In the genomic region with DNA sequence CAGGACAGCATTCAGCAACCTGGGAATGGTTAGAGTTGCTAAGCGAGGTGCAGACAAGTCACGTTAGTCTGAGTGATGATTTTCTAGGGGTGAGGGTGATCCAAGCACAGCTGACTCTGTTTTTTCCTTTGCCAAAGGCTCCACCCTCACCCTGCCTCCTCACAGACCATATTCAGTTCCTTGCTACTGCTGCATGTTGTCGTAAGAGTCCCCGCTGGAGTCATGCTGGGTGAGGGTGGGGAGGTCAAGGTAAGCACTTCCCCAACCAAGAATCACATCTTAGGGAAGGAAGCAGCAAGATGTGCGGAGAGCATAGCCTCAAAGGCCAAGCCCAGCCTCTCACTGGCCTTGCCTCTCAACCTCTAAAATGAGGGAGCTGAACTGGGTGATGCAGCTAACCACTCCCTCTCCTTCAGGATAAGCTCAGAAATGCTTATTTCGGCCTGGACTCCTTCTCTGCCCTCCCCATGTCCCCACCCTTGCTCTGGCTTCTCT, we compare ENCODE assay signal across 12 cellular contexts.
DNase-seq lines count a peak whose midpoint lies in the region; ATAC-seq and TF ChIP-seq lines count a peak whose summit lies in the region.
"Had no signal": no experiment of that assay in that cellular context is flagged by ENCODE, and none has a peak within 500 bp of the region (broad histone marks: within the 10 kb centered on the region; RNA-seq: fewer than 3 reads in every experiment).

No MANE protein-coding gene starts in this region.

- intact Hi-C loops in adrenal gland (cut with DNase I) (loop anchor here in 1 of 2 donors (5.0 kb wide), 1 partner anchor 69 kb away; a partner anchor contains a TSS), right cardiac atrium (cut with DNase I) (no loop called here), sigmoid colon (cut with DNase I) (loop anchor here (5.0 kb wide), 1 partner anchor 41 kb away; no protein-coding TSS in a partner anchor)
- intact Hi-C loops in activated T-helper 2 cell treated with anti-CD3 and anti-CD28 coated beads, Interferon-gamma antibody, Interleukin-2, Interleukin-4, amounts not matched to agents 10 μg/mL and 5 μg/mL and 100 μg/mL, durations not matched to agents 14 hours and 24 hours and 36 hours (cut with micrococcal nuclease) = no loop called here

- no peak overlapping the region for H3K27ac Mint-ChIP-seq in activated T-helper 2 cell treated with anti-CD3 and anti-CD28 coated beads, Interferon-gamma antibody, Interleukin-2, Interleukin-4, amounts not matched to agents 10 μg/mL and 5 μg/mL and 100 μg/mL, durations not matched to agents 14 hours and 24 hours and 36 hours
- H3K27ac Mint-ChIP-seq: activated naive CD4-positive, alpha-beta T cell treated with anti-CD3 and anti-CD28 coated beads, Interleukin-2, amount 10 ng/mL, durations not matched to agents 7 days and 5 days; stimulated activated memory B cell treated with anti-CD40 and anti-IgM and Interleukin-4, amounts not matched to agents 10 μg/mL and 1 μg/mL and 100 μg/mL, for 72 hours had no signal

- TF ChIP-seq EP300 in sigmoid colon (IDR thresholded peaks at IDR 0.05) = no peak

- no peaks in the 10 kb centered on the region for H3K9me3 Mint-ChIP-seq in activated T-helper 2 cell treated with anti-CD3 and anti-CD28 coated beads, Interferon-gamma antibody, Interleukin-2, Interleukin-4, amounts not matched to agents 10 μg/mL and 5 μg/mL and 100 μg/mL, durations not matched to agents 14 hours and 24 hours and 36 hours
- H3K9me3 Mint-ChIP-seq: activated naive CD4-positive, alpha-beta T cell treated with anti-CD3 and anti-CD28 coated beads, Interleukin-2, amount 10 ng/mL, durations not matched to agents 7 days and 5 days; IgD-negative memory B cell; stimulated activated memory B cell treated with anti-CD40 and anti-IgM and Interleukin-4, amounts not matched to agents 10 μg/mL and 1 μg/mL and 100 μg/mL, for 72 hours had no signal

- ATAC-seq in right cardiac atrium = peak; percentile 42 to 72
- ATAC-seq: stimulated activated memory B cell treated with anti-CD40 and anti-IgM and Interleukin-4, amounts not matched to agents 10 μg/mL and 1 μg/mL and 100 μg/mL, for 72 hours had no signal

- H3K27me3 Mint-ChIP-seq in activated T-helper 2 cell treated with anti-CD3 and anti-CD28 coated beads, Interferon-gamma antibody, Interleukin-2, Interleukin-4, amounts not matched to agents 10 μg/mL and 5 μg/mL and 100 μg/mL, durations not matched to agents 14 hours and 24 hours and 36 hours (ENCODE audit: low read depth) = peaks cover 36% of the 10 kb centered on the region

- H3K27ac ChIP-seq in adrenal gland = peak overlapping the region in 4 of 5 donors; percentile 34 to 93 (median 68)
- peak overlapping the region; percentile 76 for H3K27ac ChIP-seq in right cardiac atrium (ENCODE audit: low read length)
- H3K27ac ChIP-seq in sigmoid colon = peak overlapping the region; percentile 72 to 89 (median 74)

- no peak for TF ChIP-seq CTCF in adrenal gland (IDR thresholded peaks at IDR 0.05)
- TF ChIP-seq CTCF in sigmoid colon (IDR thresholded peaks at IDR 0.05) = no peak

- no peaks in the 10 kb centered on the region for H3K36me3 Mint-ChIP-seq in activated T-helper 2 cell treated with anti-CD3 and anti-CD28 coated beads, Interferon-gamma antibody, Interleukin-2, Interleukin-4, amounts not matched to agents 10 μg/mL and 5 μg/mL and 100 μg/mL, durations not matched to agents 14 hours and 24 hours and 36 hours (ENCODE audit: low read depth)
- H3K36me3 Mint-ChIP-seq: activated naive CD4-positive, alpha-beta T cell treated with anti-CD3 and anti-CD28 coated beads, Interleukin-2, amount 10 ng/mL, durations not matched to agents 7 days and 5 days; IgD-negative memory B cell; stimulated activated memory B cell treated with anti-CD40 and anti-IgM and Interleukin-4, amounts not matched to agents 10 μg/mL and 1 μg/mL and 100 μg/mL, for 72 hours had no signal

- no peak overlapping the region for H3K4me3 Mint-ChIP-seq in activated T-helper 2 cell treated with anti-CD3 and anti-CD28 coated beads, Interferon-gamma antibody, Interleukin-2, Interleukin-4, amounts not matched to agents 10 μg/mL and 5 μg/mL and 100 μg/mL, durations not matched to agents 14 hours and 24 hours and 36 hours (ENCODE audit: low read depth)
- H3K4me3 Mint-ChIP-seq: activated naive CD4-positive, alpha-beta T cell treated with anti-CD3 and anti-CD28 coated beads, Interleukin-2, amount 10 ng/mL, durations not matched to agents 7 days and 5 days; IgD-negative memory B cell; stimulated activated memory B cell treated with anti-CD40 and anti-IgM and Interleukin-4, amounts not matched to agents 10 μg/mL and 1 μg/mL and 100 μg/mL, for 72 hours had no signal

- TF ChIP-seq POLR2A in adrenal gland (IDR thresholded peaks at IDR 0.05) = no peak
- no peak for TF ChIP-seq POLR2A in sigmoid colon (IDR thresholded peaks at IDR 0.05)

- H3K27me3 ChIP-seq in adrenal gland (no peaks in the 10 kb centered on the region), right cardiac atrium (ENCODE audit: control insufficient read depth, insufficient read depth) (no peaks in the 10 kb centered on the region), sigmoid colon (no peaks in the 10 kb centered on the region)

- H3K4me1 ChIP-seq in adrenal gland (replicated peaks in 1 of 2) (peaks cover 69 to 86% of the 10 kb centered on the region in 2 donors), right cardiac atrium (ENCODE audit: control insufficient read depth, insufficient read depth, low read length) (peaks cover 39% of the 10 kb centered on the region), sigmoid colon (peaks cover 0 to 77% (median 72%) of the 10 kb centered on the region in 4 donors)

- WGBS in adrenal gland, 4 donors = 46 to 55% (median 48%) methylated on average over 6 of the region's 6 CpGs
- WGBS in right cardiac atrium = 31% methylated on average over 6 of the region's 6 CpGs
- 73 to 76% methylated on average over 6 of the region's 6 CpGs for WGBS in sigmoid colon, 2 donors

- H3K36me3 ChIP-seq in adrenal gland (replicated peaks in 1 of 2) (no peaks in the 10 kb centered on the region), sigmoid colon (no peaks in the 10 kb centered on the region)

- H3K9me3 ChIP-seq in adrenal gland (replicated peaks in 1 of 3) = no peaks in the 10 kb centered on the region
- H3K9me3 ChIP-seq in right cardiac atrium (ENCODE audit: control insufficient read depth, low read length) = no peaks in the 10 kb centered on the region
- no peaks in the 10 kb centered on the region for H3K9me3 ChIP-seq in sigmoid colon

- no peaks in the 10 kb centered on the region for H3K4me1 Mint-ChIP-seq in activated T-helper 2 cell treated with anti-CD3 and anti-CD28 coated beads, Interferon-gamma antibody, Interleukin-2, Interleukin-4, amounts not matched to agents 10 μg/mL and 5 μg/mL and 100 μg/mL, durations not matched to agents 14 hours and 24 hours and 36 hours (ENCODE audit: low read depth)
- H3K4me1 Mint-ChIP-seq: activated naive CD4-positive, alpha-beta T cell treated with anti-CD3 and anti-CD28 coated beads, Interleukin-2, amount 10 ng/mL, durations not matched to agents 7 days and 5 days had no signal

- H3K4me3 ChIP-seq in adrenal gland (no peak overlapping the region), right cardiac atrium (ENCODE audit: low read length) (no peak overlapping the region), sigmoid colon (no peak overlapping the region)

- peak; percentile 22 for DNase-seq in EH (ENCODE audit: low read depth)
- peak in 3 of 7 donors; percentile 17 to 66 (median 40) for DNase-seq in adrenal gland
- peak in 2 of 3 donors; percentile 53 to 72 for DNase-seq in right cardiac atrium
- no peak for DNase-seq in sigmoid colon
- DNase-seq in mucosa of gallbladder (ENCODE audit: low spot score) = no peak
- no peak for DNase-seq in activated T-helper 2 cell treated with anti-CD3 and anti-CD28 coated beads, Interferon-gamma antibody, Interleukin-2, Interleukin-4, amounts not matched to agents 10 μg/mL and 5 μg/mL and 100 μg/mL, durations not matched to agents 14 hours and 24 hours and 36 hours (ENCODE audit: low spot score)
- no peak for DNase-seq in NCI-H1092 treated with DMSO at 0.1 percent for 48 hours (lab: John Stamatoyannopoulos, UW)
- DNase-seq in activated CD8-positive, alpha-beta memory T cell treated with anti-CD3 and anti-CD28 coated beads, Interleukin-2, amount 50 U/mL, for 48 hours = no peak
- DNase-seq: activated naive CD4-positive, alpha-beta T cell treated with anti-CD3 and anti-CD28 coated beads, Interleukin-2, amount 10 ng/mL, durations not matched to agents 7 days and 5 days; NCI-H526 treated with DMSO at 0.1 percent for 48 hours had no signal

Comparison
In these comparisons a context has a peak if more than half of its experiments do, and no peak if none do; other contexts are left out.
1. DNase-seq: peak in EH (single experiment) and right cardiac atrium (2 of 3); none in sigmoid colon (single experiment), mucosa of gallbladder (single experiment), activated T-helper 2 cell treated with anti-CD3 and anti-CD28 coated beads, Interferon-gamma antibody, Interleukin-2, Interleukin-4, amounts not matched to agents 10 μg/mL and 5 μg/mL and 100 μg/mL, durations not matched to agents 14 hours and 24 hours and 36 hours (single experiment), NCI-H1092 treated with DMSO at 0.1 percent for 48 hours (single experiment) and activated CD8-positive, alpha-beta memory T cell treated with anti-CD3 and anti-CD28 coated beads, Interleukin-2, amount 50 U/mL, for 48 hours (single experiment).
2. Peak in every context shown above with its lines, with median percentiles within 50 percentile points of each other: H3K27ac ChIP-seq.